In the genomic region with DNA sequence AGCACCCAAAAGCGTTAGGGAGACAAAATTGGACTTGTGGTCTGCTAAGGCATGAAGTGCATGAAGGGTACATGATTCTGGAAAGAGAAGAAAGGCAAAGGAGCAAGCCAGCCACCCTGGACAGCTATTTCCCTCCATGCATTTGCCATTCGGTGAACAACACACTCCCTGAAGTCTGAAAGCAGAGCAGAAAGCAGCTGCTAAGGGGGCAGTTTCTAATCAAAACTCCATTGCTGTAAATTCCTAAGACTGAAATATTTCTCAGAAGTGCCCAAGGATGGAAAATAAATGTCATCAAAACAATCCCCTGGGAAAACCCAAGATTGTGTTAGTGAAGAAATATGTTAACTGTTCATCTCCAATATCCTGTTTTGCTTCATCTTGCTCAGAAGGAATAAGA, we compare ENCODE assay signal across 33 cellular contexts. TPM values are rescaled to one million over a fixed set of nuclear protein-coding genes. Genes with fewer than 3 reads are reported as not detected.
DNase-seq lines count a peak whose midpoint lies in the region; ATAC-seq and TF ChIP-seq lines count a peak whose summit lies in the region.
"Had no signal": no experiment of that assay in that cellular context is flagged by ENCODE, and none has a peak within 500 bp of the region (broad histone marks: within the 10 kb centered on the region; RNA-seq: fewer than 3 reads in every experiment).

No MANE protein-coding gene starts in this region.

- TF ChIP-seq EP300 in sigmoid colon (IDR thresholded peaks at IDR 0.05), result no peak

- peak overlapping the region; percentile 11 for H3K27ac ChIP-seq in lower lobe of right lung
- no peak overlapping the region for H3K27ac ChIP-seq in sigmoid colon
- no peak overlapping the region for H3K27ac ChIP-seq in psoas muscle
- H3K27ac ChIP-seq: heart left ventricle, RWPE1, SK-N-MC had no signal

- no peak for TF ChIP-seq POLR2A in sigmoid colon (IDR thresholded peaks at IDR 0.05)

- H3K4me3 ChIP-seq in AG04449 (ENCODE audit: low read depth, low read length) (no peak overlapping the region), cardiac fibroblast (replicated peaks in 1 of 2; ENCODE audit: low read depth in 2 of 2, low read length in 2 of 2) (no peak overlapping the region), lower lobe of right lung (no peak overlapping the region), sigmoid colon (no peak overlapping the region), psoas muscle (no peak overlapping the region)
- H3K4me3 ChIP-seq: dorsolateral prefrontal cortex, heart left ventricle, SK-N-MC, spleen had no signal

- POLR2A ChIA-PET in AG04449 (lab: Yijun Ruan, JAX), result no interaction called here

- TF ChIP-seq CTCF in AG04449 (IDR thresholded peaks at IDR 0.05; ENCODE audit: insufficient read depth, low read length, missing control alignments), result no peak
- TF ChIP-seq CTCF in cardiac fibroblast (IDR thresholded peaks at IDR 0.05; ENCODE audit: low read depth, low read length), result no peak
- no peak for TF ChIP-seq CTCF in lower lobe of right lung (IDR thresholded peaks at IDR 0.05)
- no peak for TF ChIP-seq CTCF in sigmoid colon (IDR thresholded peaks at IDR 0.05)
- TF ChIP-seq CTCF in psoas muscle (IDR thresholded peaks at IDR 0.05), result no peak

- H3K9me3 ChIP-seq in lower lobe of right lung (no peaks in the 10 kb centered on the region), sigmoid colon (no peaks in the 10 kb centered on the region), psoas muscle (no peaks in the 10 kb centered on the region)

- intact Hi-C loops in lower lobe of right lung (cut with DNase I) (no loop called here), sigmoid colon (cut with DNase I) (no loop called here), psoas muscle (cut with DNase I) (no loop called here)

- WGBS in sigmoid colon, 2 donors, result 51 to 72% methylated on average over 2 of the region's 2 CpGs
- WGBS in psoas muscle, 3 donors, result 28 to 54% (median 45%) methylated on average over 2 of the region's 2 CpGs

- DNase-seq in AG04449 (ENCODE audit: low read depth, low spot score), result peak; percentile 16
- DNase-seq in GM04504 (ENCODE audit: low read depth), result peak; percentile 13
- peak; percentile 26 to 35 for DNase-seq in cardiac fibroblast (ENCODE audit: low read depth in 2 of 2)
- no peak for DNase-seq in lower lobe of right lung
- no peak for DNase-seq in sigmoid colon
- no peak for DNase-seq in stimulated activated naive CD4-positive, alpha-beta T cell treated with Interleukin-2 at 50 U/mL for 16 hours (lab: John Stamatoyannopoulos, UW)
- DNase-seq in psoas muscle, result no peak
- DNase-seq: ACHN; activated CD4-positive, alpha-beta T cell treated with anti-CD3 and anti-CD28 coated beads for 48 hours; activated gamma-delta T cell; activated naive CD8-positive, alpha-beta T cell treated with anti-CD3 and anti-CD28 coated beads, Interleukin-2, amount 10 ng/mL, durations not matched to agents 7 days and 5 days; activated T-cell treated with anti-CD3 and anti-CD28 coated beads, Interleukin-2, amount 50 U/mL, for 24 hours; Calu3; DMS79 treated with DMSO at 0.1 percent for 48 hours; dorsolateral prefrontal cortex; foreskin fibroblast; H9; heart left ventricle; kidney; midbrain; natural killer cell; NCI-H1105; NCI-H1930; NCI-H2227 treated with DMSO at 0.1 percent for 48 hours; NCI-H774; retina; spleen; T-helper 17 cell had no signal

- CTCF ChIA-PET in AG04449 (lab: Yijun Ruan, JAX), result no interaction called here

- H3K4me1 ChIP-seq in lower lobe of right lung (no peaks in the 10 kb centered on the region), sigmoid colon (no peaks in the 10 kb centered on the region), psoas muscle (no peaks in the 10 kb centered on the region)
- H3K4me1 ChIP-seq: heart left ventricle, spleen had no signal

- ATAC-seq in lower lobe of right lung (no peak), HG03439 (IDR thresholded peaks at IDR 0.05; ENCODE audit: unreplicated experiment) (no peak), psoas muscle (no peak)
- ATAC-seq: natural killer cell, T-helper 17 cell had no signal

- H3K27me3 ChIP-seq in lower lobe of right lung (ENCODE audit: low read depth), result no peaks in the 10 kb centered on the region
- H3K27me3 ChIP-seq in sigmoid colon, result no peaks in the 10 kb centered on the region
- no peaks in the 10 kb centered on the region for H3K27me3 ChIP-seq in psoas muscle (ENCODE audit: insufficient read depth in 3 of 3, low read length in 2 of 3)
- H3K27me3 ChIP-seq: dorsolateral prefrontal cortex, heart left ventricle had no signal

- no peaks in the 10 kb centered on the region for H3K36me3 ChIP-seq in lower lobe of right lung
- no peaks in the 10 kb centered on the region for H3K36me3 ChIP-seq in sigmoid colon
- no peaks in the 10 kb centered on the region for H3K36me3 ChIP-seq in psoas muscle (ENCODE audit: insufficient read depth in 1 of 2, low read depth in 1 of 2)
- H3K36me3 ChIP-seq: heart left ventricle, spleen had no signal

RNA-seq across cellular contexts. Expression of gene PMP22, which starts 44.3 kb away (rescaled TPM):
- 125 TPM for total RNA-seq in lower lobe of right lung
- 100 to 1,000 TPM; 125 to 350 (median 199) TPM for total RNA-seq in sigmoid colon
- 10 to 100 TPM; 25.2 to 48.9 (median 38.4) TPM for polyA plus RNA-seq in sigmoid colon
- total RNA-seq in psoas muscle, result 100 to 1,000 TPM in 2 of 4 donors, 10 to 100 TPM in 2; 39.3 to 317 (median 143) TPM
- 100 to 1,000 TPM in 2 of 3 donors, 10 to 100 TPM in 1; 50.4 to 269 (median 195) TPM for polyA plus RNA-seq in psoas muscle
- total RNA-seq: OCI-LY7, T-helper 17 cell had no signal
- polyA plus RNA-seq: IgD-negative memory B cell had no signal

Comparison
In these comparisons a context has a peak if more than half of its experiments do, and no peak if none do; other contexts are left out.
1. DNase-seq: peak in AG04449 (single experiment), GM04504 (single experiment) and cardiac fibroblast (2 of 2); none in lower lobe of right lung (single experiment), sigmoid colon (single experiment), stimulated activated naive CD4-positive, alpha-beta T cell treated with Interleukin-2 at 50 U/mL for 16 hours (single experiment) and psoas muscle (0 of 2).